ENCODE assay signal across 21 cellular contexts in genomic region chr2:62461017-62461553, GRCh38.
"Had no signal": no experiment of that assay in that cellular context is flagged by ENCODE, and none has a peak within 500 bp of the region (broad histone marks: within the 10 kb centered on the region; RNA-seq: fewer than 3 reads in every experiment).

No MANE protein-coding gene starts in this region.

- H3K4me1 Mint-ChIP-seq: central memory CD8-positive, alpha-beta T cell; naive thymus-derived CD4-positive, alpha-beta T cell had no signal

- ATAC-seq: activated CD8-positive, alpha-beta T cell treated with anti-CD3 and anti-CD28 coated beads for 36 hours; left colon; naive thymus-derived CD4-positive, alpha-beta T cell; T-cell had no signal

- H3K9me3 Mint-ChIP-seq: activated B cell treated with CpG ODN at 0.5 μM for 24 hours; activated CD8-positive, alpha-beta T cell treated with anti-CD3 and anti-CD28 coated beads for 36 hours; activated T-helper 2 cell treated with anti-CD3 and anti-CD28 coated beads, Interferon-gamma antibody, Interleukin-2, Interleukin-4, amounts not matched to agents 10 μg/mL and 5 μg/mL and 100 μg/mL, durations not matched to agents 14 hours and 24 hours and 36 hours; central memory CD8-positive, alpha-beta T cell; dendritic cell treated with granulocyte-macrophage colony-stimulating factor and Interleukin-4, amounts not matched to agents 40 ng/mL and 50 ng/mL, for 4 days; endodermal cell; naive thymus-derived CD4-positive, alpha-beta T cell; neural progenitor cell; T-cell; T-helper 2 cell treated with Interferon-gamma antibody and Interleukin-4, amounts not matched to agents 5 μg/mL and 100 μg/mL, for 36 hours had no signal

- H3K27ac ChIP-seq: hepatocyte, neural progenitor cell, upper lobe of left lung, vagina had no signal

- H3K27me3 Mint-ChIP-seq: activated B cell treated with CpG ODN at 0.5 μM for 24 hours, T-cell had no signal

- H3K36me3 Mint-ChIP-seq: activated naive CD8-positive, alpha-beta T cell; naive thymus-derived CD4-positive, alpha-beta T cell; neural progenitor cell; T-cell had no signal

- DNase-seq: activated B cell treated with CpG ODN at 0.5 μM for 24 hours; activated CD4-positive, alpha-beta T cell treated with anti-CD3 and anti-CD28 coated beads, Interleukin-2, amount 50 U/mL, for 1 hour; activated CD8-positive, alpha-beta T cell treated with anti-CD3 and anti-CD28 coated beads for 36 hours; activated naive CD4-positive, alpha-beta T cell; activated T-cell treated with anti-CD3 and anti-CD28 coated beads, Interleukin-2, amount 50 U/mL, for 48 hours; endodermal cell; glutamatergic neuron; left colon; naive thymus-derived CD4-positive, alpha-beta T cell; stimulated activated CD4-positive, alpha-beta T cell treated with anti-CD3 and anti-CD28 coated beads, Interleukin-2, amount 100 ng/mL, for 48 hours; stimulated activated naive CD4-positive, alpha-beta T cell treated with Interleukin-2 at 50 U/mL for 16 hours; T-cell; upper lobe of left lung had no signal

- H3K4me3 Mint-ChIP-seq: activated B cell treated with CpG ODN at 0.5 μM for 24 hours; activated CD8-positive, alpha-beta T cell treated with anti-CD3 and anti-CD28 coated beads for 36 hours; activated naive CD8-positive, alpha-beta T cell; central memory CD8-positive, alpha-beta T cell; dendritic cell treated with granulocyte-macrophage colony-stimulating factor and Interleukin-4, amounts not matched to agents 40 ng/mL and 50 ng/mL, for 4 days; endodermal cell; naive thymus-derived CD4-positive, alpha-beta T cell; neural progenitor cell; T-cell; T-helper 2 cell treated with Interferon-gamma antibody and Interleukin-4, amounts not matched to agents 5 μg/mL and 100 μg/mL, for 36 hours had no signal

- H3K27ac Mint-ChIP-seq: activated B cell treated with CpG ODN at 0.5 μM for 24 hours; activated CD8-positive, alpha-beta T cell treated with anti-CD3 and anti-CD28 coated beads for 36 hours; activated naive CD8-positive, alpha-beta T cell; activated T-helper 2 cell treated with anti-CD3 and anti-CD28 coated beads, Interferon-gamma antibody, Interleukin-2, Interleukin-4, amounts not matched to agents 10 μg/mL and 5 μg/mL and 100 μg/mL, durations not matched to agents 14 hours and 24 hours and 36 hours; dendritic cell treated with granulocyte-macrophage colony-stimulating factor and Interleukin-4, amounts not matched to agents 40 ng/mL and 50 ng/mL, for 4 days; endodermal cell; naive thymus-derived CD4-positive, alpha-beta T cell; T-cell; T-helper 2 cell treated with Interferon-gamma antibody and Interleukin-4, amounts not matched to agents 5 μg/mL and 100 μg/mL, for 36 hours had no signal
